Comparison of ENCODE assay signal across 17 cellular contexts in the genomic region with DNA sequence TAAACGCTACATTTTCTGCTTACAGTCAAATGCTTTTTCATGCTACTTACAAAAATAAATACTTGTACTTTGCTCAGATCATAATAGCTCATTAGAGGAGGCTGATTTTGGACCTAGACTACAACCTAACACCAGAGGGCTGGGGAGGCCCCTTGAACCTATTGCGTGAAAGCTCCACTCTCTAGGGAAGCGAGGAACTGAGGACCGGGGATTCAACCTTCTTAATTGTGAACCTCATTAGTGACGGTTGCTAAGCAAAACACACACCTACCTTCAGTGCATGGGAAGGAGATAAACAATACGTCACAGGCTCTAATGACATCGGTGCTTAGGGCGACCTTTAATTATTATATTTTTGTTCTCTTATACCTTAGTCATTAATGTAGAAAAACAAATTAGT.
DNase-seq lines count a peak whose midpoint lies in the region; ATAC-seq and TF ChIP-seq lines count a peak whose summit lies in the region.
"Had no signal": no experiment of that assay in that cellular context is flagged by ENCODE, and none has a peak within 500 bp of the region (broad histone marks: within the 10 kb centered on the region; RNA-seq: fewer than 3 reads in every experiment).

No MANE protein-coding gene starts in this region.

- TF ChIP-seq CTCF in brain (conservative IDR thresholded peaks at IDR 0.05): no peak

- peaks cover 0 to 12% (median 2%) of the 10 kb centered on the region in 5 experiments for H3K9me3 Mint-ChIP-seq in brain
- H3K9me3 Mint-ChIP-seq: IgD-negative memory B cell had no signal

- peak overlapping the region in 3 of 5 experiments; percentile 96 to 97 (median 97) for H3K27ac Mint-ChIP-seq in brain
- H3K27ac Mint-ChIP-seq: B cell, IgD-negative memory B cell had no signal

- H3K4me3 Mint-ChIP-seq in brain: peak overlapping the region in 3 of 5 experiments; percentile 17 to 43 (median 21)
- H3K4me3 Mint-ChIP-seq: B cell had no signal

- peaks cover 27% of the 10 kb centered on the region for H3K27me3 Mint-ChIP-seq in brain
- H3K27me3 Mint-ChIP-seq: IgD-negative memory B cell had no signal

- peaks cover 45% of the 10 kb centered on the region for H3K36me3 Mint-ChIP-seq in brain

- DNase-seq in NCI-H1092 treated with DMSO at 0.1 percent for 48 hours (lab: John Stamatoyannopoulos, UW) (peak; percentile 13), NCI-H1092 (lab: John Stamatoyannopoulos, UW) (no peak), NCI-H2171 (lab: John Stamatoyannopoulos, UW) (peak; percentile 60), sciatic nerve (ENCODE audit: low spot score) (no peak), Kasumi-1 (lab: John Stamatoyannopoulos, UW) (no peak), SK-N-DZ (ENCODE audit: low spot score) (no peak)
- DNase-seq in activated effector memory CD4-positive, alpha-beta T cell treated with anti-CD3 and anti-CD28 coated beads, Interleukin-2, amount 50 U/mL, for 16 hours: no peak
- DNase-seq: 8988T, DMS153, GDM1, NCI-H2029, NCI-H510A, Peyer's patch, SW 1271 had no signal

- peaks cover 79% of the 10 kb centered on the region for H3K4me1 Mint-ChIP-seq in brain
- H3K4me1 Mint-ChIP-seq: B cell had no signal

- intact Hi-C loops in sciatic nerve (cut with DNase I): no loop called here

- peak; percentile 27 for ATAC-seq in sciatic nerve

Comparison
In these comparisons a context has a peak if more than half of its experiments do, and no peak if none do; other contexts are left out.
1. DNase-seq: peak in NCI-H1092 treated with DMSO at 0.1 percent for 48 hours (single experiment) and NCI-H2171 (single experiment); none in NCI-H1092 (single experiment), sciatic nerve (single experiment), Kasumi-1 (0 of 2), activated effector memory CD4-positive, alpha-beta T cell treated with anti-CD3 and anti-CD28 coated beads, Interleukin-2, amount 50 U/mL, for 16 hours (single experiment) and SK-N-DZ (single experiment).